18 cellular contexts compared by ENCODE assay signal in the genomic region with DNA sequence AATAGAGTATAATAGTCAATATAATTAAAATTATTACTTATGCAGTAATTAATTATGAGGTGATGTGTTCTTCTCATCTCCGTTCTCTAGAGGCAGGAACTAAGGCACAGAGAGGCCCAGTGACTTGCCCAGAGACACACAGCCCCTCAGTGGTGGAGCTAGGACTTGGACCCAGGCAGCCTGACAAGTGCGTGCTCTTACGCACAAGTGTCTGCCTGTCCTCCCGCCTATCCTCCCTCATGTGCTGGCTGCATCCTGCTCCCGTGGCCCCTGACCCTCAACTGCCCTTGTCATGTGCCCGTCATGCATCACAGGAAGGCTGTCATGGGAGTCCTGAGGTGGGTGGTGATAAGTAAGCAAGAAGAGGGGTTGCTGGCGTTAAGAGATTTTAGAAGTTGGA. TPM values are rescaled to one million over a fixed set of nuclear protein-coding genes. Genes with fewer than 3 reads are reported as not detected.
DNase-seq lines count a peak whose midpoint lies in the region; TF ChIP-seq lines count a peak whose summit lies in the region.
"Had no signal": no experiment of that assay in that cellular context is flagged by ENCODE, and none has a peak within 500 bp of the region (broad histone marks: within the 10 kb centered on the region; RNA-seq: fewer than 3 reads in every experiment).

No MANE protein-coding gene starts in this region.

- peaks cover 92% of the 10 kb centered on the region for H3K4me1 Mint-ChIP-seq in activated CD4-positive, alpha-beta T cell treated with anti-CD3 and anti-CD28 coated beads, Interleukin-2, amount 10 ng/mL, durations not matched to agents 7 days and 5 days
- H3K4me1 Mint-ChIP-seq in IgD-negative memory B cell (peaks cover 68 to 83% (median 75%) of the 10 kb centered on the region in 3 donors), osteocyte (ENCODE audit: unreplicated experiment) (no peaks in the 10 kb centered on the region), Calu3 (ENCODE audit: low read depth, unreplicated experiment) (peaks cover 20% of the 10 kb centered on the region)
- peaks cover 86% of the 10 kb centered on the region for H3K4me1 Mint-ChIP-seq in activated T-helper 2 cell treated with anti-CD3 and anti-CD28 coated beads, Interferon-gamma antibody, Interleukin-2, Interleukin-4, amounts not matched to agents 10 μg/mL and 5 μg/mL and 100 μg/mL, durations not matched to agents 14 hours and 24 hours and 36 hours (ENCODE audit: low read depth)

- no peak for DNase-seq in activated CD4-positive, alpha-beta T cell treated with anti-CD3 and anti-CD28 coated beads, Interleukin-2, amount 10 ng/mL, durations not matched to agents 7 days and 5 days
- no peak for DNase-seq in activated CD4-positive, alpha-beta T cell treated with anti-CD3 and anti-CD28 coated beads, Interleukin-2, amount 50 U/mL, for 1 hour
- no peak for DNase-seq in activated T-helper 2 cell treated with anti-CD3 and anti-CD28 coated beads, Interferon-gamma antibody, Interleukin-2, Interleukin-4, amounts not matched to agents 10 μg/mL and 5 μg/mL and 100 μg/mL, durations not matched to agents 14 hours and 24 hours and 36 hours (ENCODE audit: low spot score)
- DNase-seq in osteocyte (ENCODE audit: extremely low spot score, unreplicated experiment) (peak; percentile 46), Kasumi-1 (lab: John Stamatoyannopoulos, UW) (no peak), Calu3 (no peak), HPDE6-E6E7 (ENCODE audit: extremely low spot score) (no peak)
- DNase-seq: GF-D8, Karpas-422, NCI-H1105, NCI-H69, SHP77, thyroid gland had no signal

- H3K27ac Mint-ChIP-seq in activated CD4-positive, alpha-beta T cell treated with anti-CD3 and anti-CD28 coated beads, Interleukin-2, amount 10 ng/mL, durations not matched to agents 7 days and 5 days = peak overlapping the region; percentile 70
- H3K27ac Mint-ChIP-seq in IgD-negative memory B cell (peak overlapping the region in 2 of 3 donors; percentile 87 to 99), osteocyte (ENCODE audit: unreplicated experiment) (no peak overlapping the region), Calu3 (ENCODE audit: unreplicated experiment) (no peak overlapping the region)
- H3K27ac Mint-ChIP-seq in activated T-helper 2 cell treated with anti-CD3 and anti-CD28 coated beads, Interferon-gamma antibody, Interleukin-2, Interleukin-4, amounts not matched to agents 10 μg/mL and 5 μg/mL and 100 μg/mL, durations not matched to agents 14 hours and 24 hours and 36 hours = peak overlapping the region; percentile 80
- H3K27ac Mint-ChIP-seq: progenitor cell of endocrine pancreas, WTC11 had no signal

- H3K4me3 Mint-ChIP-seq in activated CD4-positive, alpha-beta T cell treated with anti-CD3 and anti-CD28 coated beads, Interleukin-2, amount 10 ng/mL, durations not matched to agents 7 days and 5 days = no peak overlapping the region
- H3K4me3 Mint-ChIP-seq in IgD-negative memory B cell (peak overlapping the region in 2 of 4 donors; percentile 3 to 94), osteocyte (ENCODE audit: unreplicated experiment) (no peak overlapping the region), Calu3 (ENCODE audit: low read depth, unreplicated experiment) (no peak overlapping the region)
- peak overlapping the region; percentile 70 for H3K4me3 Mint-ChIP-seq in activated T-helper 2 cell treated with anti-CD3 and anti-CD28 coated beads, Interferon-gamma antibody, Interleukin-2, Interleukin-4, amounts not matched to agents 10 μg/mL and 5 μg/mL and 100 μg/mL, durations not matched to agents 14 hours and 24 hours and 36 hours (ENCODE audit: low read depth)
- H3K4me3 Mint-ChIP-seq: WTC11 had no signal

- BruUV-seq in Calu3 (replicated peaks; lab: Mats Ljungman, UMichigan) = no TSS peak

- POLR2A ChIA-PET in activated CD4-positive, alpha-beta T cell treated with anti-CD3 and anti-CD28 coated beads, Interleukin-2, amount 10 ng/mL, durations not matched to agents 7 days and 5 days (lab: Charles Lee) = no interaction called here

- CTCF ChIA-PET in activated CD4-positive, alpha-beta T cell treated with anti-CD3 and anti-CD28 coated beads, Interleukin-2, amount 10 ng/mL, durations not matched to agents 7 days and 5 days (lab: Charles Lee) = interaction anchor here (1.0 to 1.7 kb wide), 3 partner anchors 9 to 38 kb away, joined by 3 to 10 read pairs (median 3); no protein-coding TSS in a partner anchor
- CTCF ChIA-PET in Calu3 (lab: Charles Lee) = no interaction called here

- intact Hi-C loops in activated T-helper 2 cell treated with anti-CD3 and anti-CD28 coated beads, Interferon-gamma antibody, Interleukin-2, Interleukin-4, amounts not matched to agents 10 μg/mL and 5 μg/mL and 100 μg/mL, durations not matched to agents 14 hours and 24 hours and 36 hours (cut with micrococcal nuclease) = no loop called here
- intact Hi-C loops in Calu3 (cut with micrococcal nuclease; ENCODE audit: unreplicated experiment) = no loop called here

- no peaks in the 10 kb centered on the region for H3K9me3 Mint-ChIP-seq in activated CD4-positive, alpha-beta T cell treated with anti-CD3 and anti-CD28 coated beads, Interleukin-2, amount 10 ng/mL, durations not matched to agents 7 days and 5 days
- H3K9me3 Mint-ChIP-seq in IgD-negative memory B cell (no peaks in the 10 kb centered on the region), osteocyte (ENCODE audit: unreplicated experiment) (no peaks in the 10 kb centered on the region), Calu3 (ENCODE audit: low read depth, unreplicated experiment) (no peaks in the 10 kb centered on the region)
- no peaks in the 10 kb centered on the region for H3K9me3 Mint-ChIP-seq in activated T-helper 2 cell treated with anti-CD3 and anti-CD28 coated beads, Interferon-gamma antibody, Interleukin-2, Interleukin-4, amounts not matched to agents 10 μg/mL and 5 μg/mL and 100 μg/mL, durations not matched to agents 14 hours and 24 hours and 36 hours
- H3K9me3 Mint-ChIP-seq: WTC11 had no signal

- TF ChIP-seq CTCF in osteocyte (IDR thresholded peaks at IDR 0.05) (no peak), Calu3 (IDR thresholded peaks at IDR 0.05; ENCODE audit: unreplicated experiment) (no peak)

- peaks cover 67% of the 10 kb centered on the region for H3K36me3 Mint-ChIP-seq in activated CD4-positive, alpha-beta T cell treated with anti-CD3 and anti-CD28 coated beads, Interleukin-2, amount 10 ng/mL, durations not matched to agents 7 days and 5 days (ENCODE audit: low read depth)
- H3K36me3 Mint-ChIP-seq in IgD-negative memory B cell (peaks cover 2% of the 10 kb centered on the region), osteocyte (ENCODE audit: unreplicated experiment) (no peaks in the 10 kb centered on the region), Calu3 (ENCODE audit: insufficient read depth, unreplicated experiment) (peaks cover 5% of the 10 kb centered on the region)
- peaks cover 94% of the 10 kb centered on the region for H3K36me3 Mint-ChIP-seq in activated T-helper 2 cell treated with anti-CD3 and anti-CD28 coated beads, Interferon-gamma antibody, Interleukin-2, Interleukin-4, amounts not matched to agents 10 μg/mL and 5 μg/mL and 100 μg/mL, durations not matched to agents 14 hours and 24 hours and 36 hours (ENCODE audit: low read depth)
- H3K36me3 Mint-ChIP-seq: WTC11 had no signal

- no peaks in the 10 kb centered on the region for H3K27me3 Mint-ChIP-seq in activated CD4-positive, alpha-beta T cell treated with anti-CD3 and anti-CD28 coated beads, Interleukin-2, amount 10 ng/mL, durations not matched to agents 7 days and 5 days
- peaks cover 5% of the 10 kb centered on the region for H3K27me3 Mint-ChIP-seq in IgD-negative memory B cell
- H3K27me3 Mint-ChIP-seq in activated T-helper 2 cell treated with anti-CD3 and anti-CD28 coated beads, Interferon-gamma antibody, Interleukin-2, Interleukin-4, amounts not matched to agents 10 μg/mL and 5 μg/mL and 100 μg/mL, durations not matched to agents 14 hours and 24 hours and 36 hours (ENCODE audit: low read depth) = no peaks in the 10 kb centered on the region
- peaks cover 39% of the 10 kb centered on the region for H3K27me3 Mint-ChIP-seq in osteocyte (ENCODE audit: unreplicated experiment)
- peaks cover 74% of the 10 kb centered on the region for H3K27me3 Mint-ChIP-seq in Calu3 (ENCODE audit: unreplicated experiment)

RNA-seq across cellular contexts. Expression of a gene that starts 14.3 kb away (rescaled TPM):
- 100 to 1,000 TPM; 124 to 142 TPM for total RNA-seq in activated CD4-positive, alpha-beta T cell treated with anti-CD3 and anti-CD28 coated beads, Interleukin-2, amount 10 ng/mL, durations not matched to agents 7 days and 5 days
- 27.2 TPM for polyA plus RNA-seq in IgD-negative memory B cell
- 1,777 and 1,808 TPM in 2 replicates for total RNA-seq in activated T-helper 2 cell treated with anti-CD3 and anti-CD28 coated beads, Interferon-gamma antibody, Interleukin-2, Interleukin-4, amounts not matched to agents 10 μg/mL and 5 μg/mL and 100 μg/mL, durations not matched to agents 14 hours and 24 hours and 36 hours
- total RNA-seq in osteocyte (not detected in 2 replicates), Calu3 (2022) (not detected in 2 replicates)
- total RNA-seq: lung microvascular endothelial cell, progenitor cell of endocrine pancreas had no signal
- polyA plus RNA-seq: A549 had no signal

RNA-seq across cellular contexts. Expression of a gene that starts 41.0 kb away (rescaled TPM):
- total RNA-seq in activated CD4-positive, alpha-beta T cell treated with anti-CD3 and anti-CD28 coated beads, Interleukin-2, amount 10 ng/mL, durations not matched to agents 7 days and 5 days = 100 to 1,000 TPM; 164 to 177 TPM
- polyA plus RNA-seq in IgD-negative memory B cell = 118 TPM
- total RNA-seq in activated T-helper 2 cell treated with anti-CD3 and anti-CD28 coated beads, Interferon-gamma antibody, Interleukin-2, Interleukin-4, amounts not matched to agents 10 μg/mL and 5 μg/mL and 100 μg/mL, durations not matched to agents 14 hours and 24 hours and 36 hours = 257 and 266 TPM in 2 replicates
- total RNA-seq in osteocyte (73.4 and 80.1 TPM in 2 replicates), Calu3 (2022) (133 and 139 TPM in 2 replicates)

Comparison
In these comparisons a context has a peak if more than half of its experiments do, and no peak if none do; other contexts are left out.
1. H3K27ac Mint-ChIP-seq: peak in activated CD4-positive, alpha-beta T cell treated with anti-CD3 and anti-CD28 coated beads, Interleukin-2, amount 10 ng/mL, durations not matched to agents 7 days and 5 days (single experiment), IgD-negative memory B cell (2 of 3) and activated T-helper 2 cell treated with anti-CD3 and anti-CD28 coated beads, Interferon-gamma antibody, Interleukin-2, Interleukin-4, amounts not matched to agents 10 μg/mL and 5 μg/mL and 100 μg/mL, durations not matched to agents 14 hours and 24 hours and 36 hours (single experiment); none in osteocyte (single experiment) and Calu3 (single experiment).
2. RNA of a gene that starts 14.3 kb away (total RNA-seq): 1,777 to 1,808 TPM in activated T-helper 2 cell treated with anti-CD3 and anti-CD28 coated beads, Interferon-gamma antibody, Interleukin-2, Interleukin-4, amounts not matched to agents 10 μg/mL and 5 μg/mL and 100 μg/mL, durations not matched to agents 14 hours and 24 hours and 36 hours and 124 to 142 TPM in activated CD4-positive, alpha-beta T cell treated with anti-CD3 and anti-CD28 coated beads, Interleukin-2, amount 10 ng/mL, durations not matched to agents 7 days and 5 days; not detected in osteocyte and not detected in Calu3; every median in the first group is over 100 times any median in the second.